In the genomic region with DNA sequence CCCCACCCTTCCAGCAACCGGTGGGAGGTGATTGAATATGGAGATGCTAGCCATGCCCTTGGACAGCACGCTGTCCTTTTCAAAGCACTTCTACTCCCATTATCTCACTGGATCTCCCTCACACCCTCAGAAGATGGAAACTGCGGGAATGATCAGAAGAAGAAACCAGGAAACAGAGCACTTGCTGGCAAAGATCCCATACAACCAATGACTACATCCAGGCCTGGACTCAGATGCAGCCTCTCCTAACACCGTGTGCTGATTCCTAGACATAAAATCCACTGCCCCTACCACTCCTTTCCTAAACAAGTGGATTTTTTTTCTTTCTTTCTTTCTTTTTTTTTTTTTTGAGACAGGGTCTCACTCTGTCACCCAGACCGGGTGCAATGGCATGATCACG, we compare ENCODE assay signal across 19 cellular contexts.
"Had no signal": no experiment of that assay in that cellular context is flagged by ENCODE, and none has a peak within 500 bp of the region (broad histone marks: within the 10 kb centered on the region; RNA-seq: fewer than 3 reads in every experiment).

No MANE protein-coding gene starts in this region.

- H3K36me3 Mint-ChIP-seq: activated naive CD4-positive, alpha-beta T cell treated with anti-CD3 and anti-CD28 coated beads, Interleukin-2, amount 10 ng/mL, durations not matched to agents 7 days and 5 days; natural killer cell; stimulated activated memory B cell treated with anti-CD40 and anti-IgM and Interleukin-4, amounts not matched to agents 10 μg/mL and 1 μg/mL and 100 μg/mL, for 72 hours; type B pancreatic cell had no signal

- DNase-seq: activated CD4-positive, alpha-beta T cell treated with anti-CD3 and anti-CD28 coated beads, Interleukin-2, amount 50 U/mL, for 1 hour; activated CD4-positive, CD25-positive, alpha-beta regulatory T cell treated with anti-CD3 and anti-CD28 coated beads, Interleukin-2, amount 50 U/mL, for 72 hours; activated CD8-positive, alpha-beta memory T cell treated with anti-CD3 and anti-CD28 coated beads for 24 hours; activated CD8-positive, alpha-beta memory T cell treated with anti-CD3 and anti-CD28 coated beads, Interleukin-2, amount 50 U/mL, for 48 hours; activated effector memory CD4-positive, alpha-beta T cell treated with Interleukin-2 at 50 U/mL for 16 hours; activated naive CD4-positive, alpha-beta T cell treated with anti-CD3 and anti-CD28 coated beads, Interleukin-2, amount 10 ng/mL, durations not matched to agents 7 days and 5 days; activated T-cell treated with anti-CD3 and anti-CD28 coated beads, Interleukin-2, amount 50 U/mL, for 48 hours; erythroblast; lower lobe of right lung; natural killer cell; stimulated activated CD4-positive, alpha-beta T cell treated with anti-CD3 and anti-CD28 coated beads, Interleukin-4, amount 100 ng/mL, for 4 hours; testis had no signal

- H3K4me1 ChIP-seq: ascending aorta, breast epithelium, lower lobe of right lung, parathyroid adenoma, spleen, testis had no signal

- H3K27me3 Mint-ChIP-seq: activated naive CD4-positive, alpha-beta T cell treated with anti-CD3 and anti-CD28 coated beads, Interleukin-2, amount 10 ng/mL, durations not matched to agents 7 days and 5 days; stimulated activated memory B cell treated with anti-CD40 and anti-IgM and Interleukin-4, amounts not matched to agents 10 μg/mL and 1 μg/mL and 100 μg/mL, for 72 hours; type B pancreatic cell had no signal

- H3K27ac ChIP-seq: ascending aorta, breast epithelium, coronary artery, lower lobe of right lung, parathyroid adenoma, spleen, testis had no signal

- H3K4me1 Mint-ChIP-seq: activated naive CD4-positive, alpha-beta T cell treated with anti-CD3 and anti-CD28 coated beads, Interleukin-2, amount 10 ng/mL, durations not matched to agents 7 days and 5 days; natural killer cell; stimulated activated memory B cell treated with anti-CD40 and anti-IgM and Interleukin-4, amounts not matched to agents 10 μg/mL and 1 μg/mL and 100 μg/mL, for 72 hours had no signal

- H3K4me3 Mint-ChIP-seq: activated naive CD4-positive, alpha-beta T cell treated with anti-CD3 and anti-CD28 coated beads, Interleukin-2, amount 10 ng/mL, durations not matched to agents 7 days and 5 days; natural killer cell; stimulated activated memory B cell treated with anti-CD40 and anti-IgM and Interleukin-4, amounts not matched to agents 10 μg/mL and 1 μg/mL and 100 μg/mL, for 72 hours; type B pancreatic cell had no signal

- H3K27ac Mint-ChIP-seq: activated naive CD4-positive, alpha-beta T cell treated with anti-CD3 and anti-CD28 coated beads, Interleukin-2, amount 10 ng/mL, durations not matched to agents 7 days and 5 days; natural killer cell; stimulated activated memory B cell treated with anti-CD40 and anti-IgM and Interleukin-4, amounts not matched to agents 10 μg/mL and 1 μg/mL and 100 μg/mL, for 72 hours; type B pancreatic cell had no signal

- ATAC-seq: lower lobe of right lung; natural killer cell; stimulated activated memory B cell treated with anti-CD40 and anti-IgM and Interleukin-4, amounts not matched to agents 10 μg/mL and 1 μg/mL and 100 μg/mL, for 72 hours had no signal

- H3K27me3 ChIP-seq: ascending aorta, breast epithelium, spleen, testis had no signal

- H3K9me3 Mint-ChIP-seq: type B pancreatic cell had no signal
